In genomic region chr12:99157946-99158345, GRCh38 we compare ENCODE assay signal across 28 cellular contexts.
A peak's percentile ranks its signal among the peaks of the same experiment; 100 is the strongest.
DNase-seq lines count a peak whose midpoint lies in the region; ATAC-seq, FAIRE-seq and TF ChIP-seq lines count a peak whose summit lies in the region.
"Had no signal": no experiment of that assay in that cellular context is flagged by ENCODE, and none has a peak within 500 bp of the region (broad histone marks: within the 10 kb centered on the region; RNA-seq: fewer than 3 reads in every experiment).

No MANE protein-coding gene starts in this region.

- no peak overlapping the region for H2AFZ ChIP-seq in astrocyte (ENCODE audit: low read depth, low read length)
- H2AFZ ChIP-seq: neural progenitor cell had no signal

- in situ Hi-C loops in Caki2 (cut with HindIII; ENCODE audit: low pct_unique_long_range_greater_than_20kb, low sequenced_read_pairs), result no loop called here
- in situ Hi-C loops in GM13976 (cut with MboI; ENCODE audit: low sequenced_read_pairs, unreplicated experiment), result no loop called here

- no peaks in the 10 kb centered on the region for H3K9me3 ChIP-seq in astrocyte (ENCODE audit: insufficient read depth, low read depth, low read length)
- H3K9me3 ChIP-seq: BE2C, right lobe of liver had no signal

- H3K79me2 ChIP-seq in astrocyte (ENCODE audit: insufficient read depth, low read length), result no peaks in the 10 kb centered on the region

- no peaks in the 10 kb centered on the region for H4K20me1 ChIP-seq in astrocyte (ENCODE audit: insufficient read depth, low read length)

- H3K27ac Mint-ChIP-seq in astrocyte (ENCODE audit: unreplicated experiment), result no peak overlapping the region
- H3K27ac Mint-ChIP-seq: activated T-cell treated with anti-CD3 and anti-CD28 coated beads, Interleukin-2, amount 50 U/mL, for 72 hours; brain; CD8-positive, alpha-beta T cell had no signal

- peak; percentile 35 for ATAC-seq in foreskin keratinocyte
- ATAC-seq: activated T-cell treated with anti-CD3 and anti-CD28 coated beads, Interleukin-2, amount 50 U/mL, for 72 hours; CD8-positive, alpha-beta T cell; left ventricle myocardium superior; right lobe of liver had no signal

- peak overlapping the region; percentile 67 for H3K27ac ChIP-seq in astrocyte (ENCODE audit: low read depth, low read length)
- H3K27ac ChIP-seq in foreskin keratinocyte, result no peak overlapping the region
- H3K27ac ChIP-seq: KMS-11, neural progenitor cell, right lobe of liver, RWPE1, tibial nerve had no signal

- no peak overlapping the region for H3K4me3 Mint-ChIP-seq in astrocyte (ENCODE audit: unreplicated experiment)
- H3K4me3 Mint-ChIP-seq: activated T-cell treated with anti-CD3 and anti-CD28 coated beads, Interleukin-2, amount 50 U/mL, for 72 hours; brain; CD8-positive, alpha-beta T cell; neural progenitor cell had no signal

- H3K4me3 ChIP-seq in astrocyte (ENCODE audit: insufficient read depth, low read depth, low read length), result no peak overlapping the region
- H3K4me3 ChIP-seq: neural progenitor cell, right lobe of liver, tibial nerve had no signal

- DNase-seq in Caki2 (ENCODE audit: low read depth), result peak; percentile 54
- DNase-seq in HT-29 (ENCODE audit: low spot score), result peak; percentile 20
- peak; percentile 76 for DNase-seq in astrocyte (ENCODE audit: low read depth)
- DNase-seq in foreskin keratinocyte, result peak in 1 of 2 donors; percentile 7
- DNase-seq in erythroblast (lab: John Stamatoyannopoulos, UW), result no peak
- DNase-seq in activated effector memory CD4-positive, alpha-beta T cell treated with Interleukin-2 at 50 U/mL for 16 hours, result no peak
- no peak for DNase-seq in GM13976 (ENCODE audit: low spot score)
- no peak for DNase-seq in NCI-H1930 (lab: John Stamatoyannopoulos, UW)
- DNase-seq: activated CD4-positive, alpha-beta T cell treated with anti-CD3 and anti-CD28 coated beads, Interleukin-2, amount 50 U/mL, for 48 hours; activated naive CD4-positive, alpha-beta T cell treated with Interleukin-2 at 50 U/mL for 16 hours; activated T-cell treated with anti-CD3 and anti-CD28 coated beads, Interleukin-2, amount 50 U/mL, for 72 hours; BE2C; CD8-positive, alpha-beta T cell; left ventricle myocardium superior; NCI-H1417 treated with DMSO at 0.1 percent for 48 hours; NCI-H446 treated with DMSO at 0.1 percent for 48 hours; NCI-H82; right lobe of liver; stimulated activated CD4-positive, alpha-beta T cell treated with anti-CD3 and anti-CD28 coated beads, Interleukin-12 subunit alpha, Interleukin-12 subunit beta, amount 100 ng/mL, for 4 hours; stimulated activated CD4-positive, alpha-beta T cell treated with anti-CD3 and anti-CD28 coated beads, Interleukin-4, amount 100 ng/mL, for 24 hours had no signal

- TF ChIP-seq CTCF in astrocyte (IDR thresholded peaks at IDR 0.05; ENCODE audit: insufficient read depth, low read depth, low read length) (no peak), foreskin keratinocyte (conservative IDR thresholded peaks at IDR 0.05) (no peak), GM13976 (IDR thresholded peaks at IDR 0.05; ENCODE audit: borderline replicate concordance, control extremely low read depth, extremely low read depth, insufficient read depth, missing control alignments) (no peak)

- peaks cover 8% of the 10 kb centered on the region for H3K4me1 Mint-ChIP-seq in astrocyte (ENCODE audit: low read depth, unreplicated experiment)

- no peaks in the 10 kb centered on the region for H3K36me3 Mint-ChIP-seq in astrocyte (ENCODE audit: low read depth, unreplicated experiment)
- H3K36me3 Mint-ChIP-seq: CD8-positive, alpha-beta T cell; neural progenitor cell had no signal

- no peak for FAIRE-seq in astrocyte (lab: Jason Lieb, UNC)
- FAIRE-seq: endothelial cell of umbilical vein, H1, islet of Langerhans had no signal

- H3K36me3 ChIP-seq in astrocyte (ENCODE audit: insufficient read depth, low read length), result no peaks in the 10 kb centered on the region
- H3K36me3 ChIP-seq: BE2C, neural progenitor cell, right lobe of liver, tibial nerve had no signal

- no peak overlapping the region for H3K9ac ChIP-seq in astrocyte (ENCODE audit: low read length)
- H3K9ac ChIP-seq: KMS-11, neural progenitor cell had no signal

- H3K9me3 Mint-ChIP-seq in astrocyte (ENCODE audit: unreplicated experiment), result peaks cover 5% of the 10 kb centered on the region
- H3K9me3 Mint-ChIP-seq: activated T-cell treated with anti-CD3 and anti-CD28 coated beads, Interleukin-2, amount 50 U/mL, for 72 hours; CD8-positive, alpha-beta T cell had no signal

- H3K4me2 ChIP-seq in astrocyte (ENCODE audit: low read length), result peak overlapping the region; percentile 59
- H3K4me2 ChIP-seq: KMS-11, neural progenitor cell had no signal

- TF ChIP-seq POLR2A in erythroblast (IDR thresholded peaks at IDR 0.05; ENCODE audit: low read length), result no peak

- H3K27me3 Mint-ChIP-seq in astrocyte (ENCODE audit: low read depth, unreplicated experiment), result no peaks in the 10 kb centered on the region

- H3K4me1 ChIP-seq in astrocyte (ENCODE audit: insufficient read depth, low read length) (peaks cover 13% of the 10 kb centered on the region), foreskin keratinocyte (no peaks in the 10 kb centered on the region)
- H3K4me1 ChIP-seq: BE2C, right lobe of liver, tibial nerve had no signal

- no peaks in the 10 kb centered on the region for H3K27me3 ChIP-seq in astrocyte (ENCODE audit: insufficient read depth, low read length)
- H3K27me3 ChIP-seq in foreskin keratinocyte, result peaks cover 7% of the 10 kb centered on the region
- H3K27me3 ChIP-seq: BE2C, neural progenitor cell, tibial nerve had no signal

Comparison
In these comparisons a context has a peak if more than half of its experiments do, and no peak if none do; other contexts are left out.
1. DNase-seq: peak in Caki2 (single experiment), HT-29 (single experiment) and astrocyte (single experiment); none in erythroblast (0 of 2), activated effector memory CD4-positive, alpha-beta T cell treated with Interleukin-2 at 50 U/mL for 16 hours (single experiment), GM13976 (single experiment) and NCI-H1930 (0 of 2).